ENCODE assay signal across 7 cellular contexts in the genomic region with DNA sequence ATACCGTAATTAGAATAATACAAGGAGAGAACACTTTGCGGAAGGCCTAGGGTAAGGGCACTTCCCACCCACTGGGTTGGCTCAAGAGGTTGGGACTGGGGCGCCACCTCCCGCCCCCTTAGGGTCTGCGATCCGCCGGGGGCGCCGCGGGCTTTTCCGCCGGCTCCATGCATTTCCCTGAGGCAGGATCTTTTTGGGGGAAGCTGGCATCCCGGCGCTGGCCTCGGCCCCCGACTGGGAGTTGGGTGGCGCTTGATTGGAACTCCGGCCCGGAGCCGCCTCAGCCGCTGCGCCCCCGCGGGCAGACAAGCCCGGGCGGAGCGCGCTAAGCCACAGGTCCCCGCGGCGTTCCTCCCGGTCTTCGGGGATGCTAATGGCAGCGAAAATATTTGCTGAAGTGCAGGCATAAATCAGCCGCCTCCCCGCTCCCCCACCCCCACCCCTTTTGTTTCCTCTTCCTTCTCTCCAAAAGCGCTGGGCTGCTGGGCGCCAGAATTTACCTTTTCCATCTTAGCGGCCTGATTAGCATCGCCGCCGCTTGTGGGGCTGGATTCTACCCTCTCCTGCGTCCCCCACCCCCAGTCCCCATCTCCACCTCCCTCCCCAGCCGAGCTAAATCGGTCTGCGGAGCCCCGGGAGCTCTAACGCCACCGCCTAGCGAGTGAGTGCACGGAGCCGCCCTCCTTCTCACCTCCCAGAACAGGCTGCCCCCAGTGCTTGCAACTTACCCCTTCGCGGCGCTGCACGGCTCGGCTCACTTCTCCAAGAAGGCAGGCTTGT. TPM values are rescaled to one million over a fixed set of nuclear protein-coding genes. Genes with fewer than 3 reads are reported as not detected.
DNase-seq lines count a peak whose midpoint lies in the region; ATAC-seq, FAIRE-seq and TF ChIP-seq lines count a peak whose summit lies in the region.

No MANE protein-coding gene starts in this region.

- H3K4me3 ChIP-seq in NT2/D1 (ENCODE audit: insufficient read length, low read depth) (peak overlapping the region; percentile 25), mucosa of descending colon (no peak overlapping the region), vagina (peak overlapping the region; percentile 49 to 56)

- peaks cover 27% of the 10 kb centered on the region for H3K4me1 ChIP-seq in NT2/D1 (ENCODE audit: insufficient read depth, insufficient read length)
- peaks cover 14% of the 10 kb centered on the region for H3K4me1 ChIP-seq in mucosa of descending colon (ENCODE audit: low read depth)
- peaks cover 59% of the 10 kb centered on the region for H3K4me1 ChIP-seq in vagina

- no peaks in the 10 kb centered on the region for H3K9me3 Mint-ChIP-seq in endothelial cell (ENCODE audit: unreplicated experiment)

- FAIRE-seq in GM19239 (lab: Jason Lieb, UNC), result no peak

- H3K4me1 Mint-ChIP-seq in endothelial cell (ENCODE audit: unreplicated experiment), result peaks cover 62% of the 10 kb centered on the region

- H3K27me3 ChIP-seq in NT2/D1 (ENCODE audit: insufficient read depth, insufficient read length), result no peaks in the 10 kb centered on the region
- no peaks in the 10 kb centered on the region for H3K27me3 ChIP-seq in vagina

- H3K27ac ChIP-seq in vagina, result peak overlapping the region; percentile 73

- peaks cover 23% of the 10 kb centered on the region for H3K36me3 Mint-ChIP-seq in endothelial cell (ENCODE audit: low read depth, unreplicated experiment)

- intact Hi-C loops in mucosa of descending colon (cut with DNase I, micrococcal nuclease), result loop anchor here in 1 of 2 donors (10.0 kb wide), 1 partner anchor 57 kb away; no protein-coding TSS in a partner anchor
- intact Hi-C loops in vagina (cut with DNase I), result loop anchor here (10.0 kb wide), 1 partner anchor 47 kb away; no protein-coding TSS in a partner anchor

- TF ChIP-seq CTCF in endothelial cell (IDR thresholded peaks at IDR 0.05; ENCODE audit: unreplicated experiment), result no peak
- no peak for TF ChIP-seq CTCF in mucosa of descending colon (IDR thresholded peaks at IDR 0.05)
- no peak for TF ChIP-seq CTCF in vagina (IDR thresholded peaks at IDR 0.05)

- H3K27me3 Mint-ChIP-seq in endothelial cell (ENCODE audit: unreplicated experiment), result peaks cover 11% of the 10 kb centered on the region

- peak; percentile 28 for ATAC-seq in mucosa of descending colon

- DNase-seq in GM03348 (ENCODE audit: low spot score), result peak; percentile 74
- no peak for DNase-seq in NT2/D1 (ENCODE audit: low read depth, low spot score)
- DNase-seq in endothelial cell (ENCODE audit: low spot score), result no peak
- no peak for DNase-seq in mucosa of descending colon
- DNase-seq in vagina (ENCODE audit: extremely low spot score in 2 of 2), result no peak
- DNase-seq in HUDEP-2 (lab: John Stamatoyannopoulos, UW; ENCODE audit: unreplicated experiment in 76 of 76), result no peak
- no peak for DNase-seq in GM19239 (ENCODE audit: insufficient read length, low spot score)

- H3K36me3 ChIP-seq in NT2/D1 (ENCODE audit: insufficient read depth, insufficient read length, low read length) (no peaks in the 10 kb centered on the region), mucosa of descending colon (ENCODE audit: low read depth) (no peaks in the 10 kb centered on the region), vagina (no peaks in the 10 kb centered on the region)

- H3K9me3 ChIP-seq in NT2/D1 (ENCODE audit: insufficient read depth, low read length) (no peaks in the 10 kb centered on the region), mucosa of descending colon (no peaks in the 10 kb centered on the region), vagina (no peaks in the 10 kb centered on the region)

- H3K9ac ChIP-seq in NT2/D1 (ENCODE audit: insufficient read length, low read depth), result peak overlapping the region; percentile 65

- no peak for TF ChIP-seq POLR2A in vagina (IDR thresholded peaks at IDR 0.05)

- H3K4me3 Mint-ChIP-seq in endothelial cell (ENCODE audit: unreplicated experiment), result peak overlapping the region; percentile 100

- no peak overlapping the region for H3K27ac Mint-ChIP-seq in endothelial cell (ENCODE audit: unreplicated experiment)

RNA-seq across cellular contexts. Expression of gene UNC5B, which starts 5.1 kb away (rescaled TPM):
- total RNA-seq in endothelial cell (ENCODE audit: unreplicated experiment) (231 TPM), mucosa of descending colon (10 to 100 TPM; 11.0 to 17.4 (median 11.4) TPM), vagina (24.3 TPM)
